In genomic region chr2:219298759-219299371, GRCh38 we compare ENCODE assay signal across 1 cellular context.
TF ChIP-seq lines count a peak whose summit lies in the region.

No MANE protein-coding gene starts in this region.

TF ChIP-seq in HepG2, 621 proteins besides CTCF, POLR2A, EP300 and RAD21 (continued from another document and continues in another):
- TF ChIP-seq ELF3 (CRISPR knock-in tag; IDR thresholded peaks at IDR 0.05) (peak; percentile 43; the same call in 1 of the 2 replicates), LCORL (IDR thresholded peaks at IDR 0.05) (no peak), LCORL (CRISPR knock-in tag; IDR thresholded peaks at IDR 0.05) (peak; percentile 78), ZNF737 (CRISPR knock-in tag; IDR thresholded peaks at IDR 0.05; ENCODE audit: borderline replicate concordance) (no peak), NBN (conservative IDR thresholded peaks at IDR 0.05) (no peak), THAP11 (CRISPR knock-in tag; IDR thresholded peaks at IDR 0.05) (0 out of 2 replicates have a peak, but pooled peaks have one; percentile 19), CEBPG (CRISPR knock-in tag; IDR thresholded peaks at IDR 0.05) (0 out of 2 replicates have a peak, but pooled peaks have one; percentile 2), ZNF276 (CRISPR knock-in tag; IDR thresholded peaks at IDR 0.05; ENCODE audit: low read depth) (0 out of 2 replicates have a peak, but pooled peaks have one; percentile 23), MYC (CRISPR knock-in tag; IDR thresholded peaks at IDR 0.05; ENCODE audit: borderline replicate concordance) (peak; percentile 80), ZNF12 (CRISPR knock-in tag; IDR thresholded peaks at IDR 0.05) (no peak), ESRRA (CRISPR knock-in tag; IDR thresholded peaks at IDR 0.05; ENCODE audit: low read depth) (0 out of 2 replicates have a peak, but pooled peaks have one; percentile 22), RCOR2 (CRISPR knock-in tag; IDR thresholded peaks at IDR 0.05) (no peak), MYPOP (CRISPR knock-in tag; IDR thresholded peaks at IDR 0.05) (no peak; the same call in 1 of the 2 replicates), MED8 (CRISPR knock-in tag; IDR thresholded peaks at IDR 0.05; ENCODE audit: insufficient replicate concordance) (no peak), KLF11 (CRISPR knock-in tag; IDR thresholded peaks at IDR 0.05) (no peak), KDM2A (CRISPR knock-in tag; IDR thresholded peaks at IDR 0.05; ENCODE audit: borderline replicate concordance, low read depth) (peak; percentile 64; the same call in 1 of the 2 replicates), SPEN (CRISPR knock-in tag; IDR thresholded peaks at IDR 0.05; ENCODE audit: low read depth) (0 out of 2 replicates have a peak, but pooled peaks have one; percentile 41), AGO2 (optimal IDR thresholded peaks at IDR 0.05; ENCODE audit: low read depth, low read length) (no peak), NFIC (IDR thresholded peaks at IDR 0.05; ENCODE audit: low read length) (no peak), HDAC2 (CRISPR knock-in tag; IDR thresholded peaks at IDR 0.05) (0 out of 2 replicates have a peak, but pooled peaks have one; percentile 29), POGZ (CRISPR knock-in tag; IDR thresholded peaks at IDR 0.05) (0 out of 2 replicates have a peak, but pooled peaks have one; percentile 44), ZMYM4 (CRISPR knock-in tag; IDR thresholded peaks at IDR 0.05) (peak; percentile 65; the same call in 1 of the 2 replicates), JUN (CRISPR knock-in tag; IDR thresholded peaks at IDR 0.05) (no peak), ZNF317 (CRISPR knock-in tag; IDR thresholded peaks at IDR 0.05) (no peak), ZSCAN29 (CRISPR knock-in tag; conservative IDR thresholded peaks at IDR 0.05) (no peak), TBP (CRISPR knock-in tag; IDR thresholded peaks at IDR 0.05) (no peak), IRF1 (CRISPR knock-in tag; IDR thresholded peaks at IDR 0.05; ENCODE audit: low read depth) (no peak), ZNF567 (CRISPR knock-in tag; IDR thresholded peaks at IDR 0.05; ENCODE audit: borderline replicate concordance) (0 out of 2 replicates have a peak, but pooled peaks have one; percentile 48), CAMTA2 (CRISPR knock-in tag; IDR thresholded peaks at IDR 0.05; ENCODE audit: borderline replicate concordance) (no peak), ZNF687 (CRISPR knock-in tag; IDR thresholded peaks at IDR 0.05) (peak; percentile 84), FOXO1 (CRISPR knock-in tag; IDR thresholded peaks at IDR 0.05) (0 out of 2 replicates have a peak, but pooled peaks have one; percentile 29), DMAP1 (CRISPR knock-in tag; IDR thresholded peaks at IDR 0.05) (no peak), ZNF501 (CRISPR knock-in tag; IDR thresholded peaks at IDR 0.05) (peak; percentile 87), SOX5 (CRISPR knock-in tag; IDR thresholded peaks at IDR 0.05; ENCODE audit: borderline replicate concordance) (no peak; the same call in 1 of the 2 replicates), ZNF180 (CRISPR knock-in tag; IDR thresholded peaks at IDR 0.05; ENCODE audit: borderline replicate concordance, low read depth) (no peak), NR2F2 (IDR thresholded peaks at IDR 0.05; ENCODE audit: borderline replicate concordance, low read depth) (no peak), KLF13 (CRISPR knock-in tag; IDR thresholded peaks at IDR 0.05) (no peak), HNF4A (CRISPR knock-in tag; IDR thresholded peaks at IDR 0.05) (peak; percentile 56; the same call in 1 of the 2 replicates)
- TF ChIP-seq, protein P1, sequence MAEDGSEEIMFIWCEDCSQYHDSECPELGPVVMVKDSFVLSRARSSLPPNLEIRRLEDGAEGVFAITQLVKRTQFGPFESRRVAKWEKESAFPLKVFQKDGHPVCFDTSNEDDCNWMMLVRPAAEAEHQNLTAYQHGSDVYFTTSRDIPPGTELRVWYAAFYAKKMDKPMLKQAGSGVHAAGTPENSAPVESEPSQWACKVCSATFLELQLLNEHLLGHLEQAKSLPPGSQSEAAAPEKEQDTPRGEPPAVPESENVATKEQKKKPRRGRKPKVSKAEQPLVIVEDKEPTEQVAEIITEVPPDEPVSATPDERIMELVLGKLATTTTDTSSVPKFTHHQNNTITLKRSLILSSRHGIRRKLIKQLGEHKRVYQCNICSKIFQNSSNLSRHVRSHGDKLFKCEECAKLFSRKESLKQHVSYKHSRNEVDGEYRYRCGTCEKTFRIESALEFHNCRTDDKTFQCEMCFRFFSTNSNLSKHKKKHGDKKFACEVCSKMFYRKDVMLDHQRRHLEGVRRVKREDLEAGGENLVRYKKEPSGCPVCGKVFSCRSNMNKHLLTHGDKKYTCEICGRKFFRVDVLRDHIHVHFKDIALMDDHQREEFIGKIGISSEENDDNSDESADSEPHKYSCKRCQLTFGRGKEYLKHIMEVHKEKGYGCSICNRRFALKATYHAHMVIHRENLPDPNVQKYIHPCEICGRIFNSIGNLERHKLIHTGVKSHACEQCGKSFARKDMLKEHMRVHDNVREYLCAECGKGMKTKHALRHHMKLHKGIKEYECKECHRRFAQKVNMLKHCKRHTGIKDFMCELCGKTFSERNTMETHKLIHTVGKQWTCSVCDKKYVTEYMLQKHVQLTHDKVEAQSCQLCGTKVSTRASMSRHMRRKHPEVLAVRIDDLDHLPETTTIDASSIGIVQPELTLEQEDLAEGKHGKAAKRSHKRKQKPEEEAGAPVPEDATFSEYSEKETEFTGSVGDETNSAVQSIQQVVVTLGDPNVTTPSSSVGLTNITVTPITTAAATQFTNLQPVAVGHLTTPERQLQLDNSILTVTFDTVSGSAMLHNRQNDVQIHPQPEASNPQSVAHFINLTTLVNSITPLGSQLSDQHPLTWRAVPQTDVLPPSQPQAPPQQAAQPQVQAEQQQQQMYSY (CRISPR knock-in tag; IDR thresholded peaks at IDR 0.05) = peak; percentile 65; the same call in 1 of the 2 replicates
- TF ChIP-seq, protein P2, sequence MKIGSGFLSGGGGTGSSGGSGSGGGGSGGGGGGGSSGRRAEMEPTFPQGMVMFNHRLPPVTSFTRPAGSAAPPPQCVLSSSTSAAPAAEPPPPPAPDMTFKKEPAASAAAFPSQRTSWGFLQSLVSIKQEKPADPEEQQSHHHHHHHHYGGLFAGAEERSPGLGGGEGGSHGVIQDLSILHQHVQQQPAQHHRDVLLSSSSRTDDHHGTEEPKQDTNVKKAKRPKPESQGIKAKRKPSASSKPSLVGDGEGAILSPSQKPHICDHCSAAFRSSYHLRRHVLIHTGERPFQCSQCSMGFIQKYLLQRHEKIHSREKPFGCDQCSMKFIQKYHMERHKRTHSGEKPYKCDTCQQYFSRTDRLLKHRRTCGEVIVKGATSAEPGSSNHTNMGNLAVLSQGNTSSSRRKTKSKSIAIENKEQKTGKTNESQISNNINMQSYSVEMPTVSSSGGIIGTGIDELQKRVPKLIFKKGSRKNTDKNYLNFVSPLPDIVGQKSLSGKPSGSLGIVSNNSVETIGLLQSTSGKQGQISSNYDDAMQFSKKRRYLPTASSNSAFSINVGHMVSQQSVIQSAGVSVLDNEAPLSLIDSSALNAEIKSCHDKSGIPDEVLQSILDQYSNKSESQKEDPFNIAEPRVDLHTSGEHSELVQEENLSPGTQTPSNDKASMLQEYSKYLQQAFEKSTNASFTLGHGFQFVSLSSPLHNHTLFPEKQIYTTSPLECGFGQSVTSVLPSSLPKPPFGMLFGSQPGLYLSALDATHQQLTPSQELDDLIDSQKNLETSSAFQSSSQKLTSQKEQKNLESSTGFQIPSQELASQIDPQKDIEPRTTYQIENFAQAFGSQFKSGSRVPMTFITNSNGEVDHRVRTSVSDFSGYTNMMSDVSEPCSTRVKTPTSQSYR (CRISPR knock-in tag; IDR thresholded peaks at IDR 0.05; ENCODE audit: borderline replicate concordance) = no peak
- TF ChIP-seq, protein P3, sequence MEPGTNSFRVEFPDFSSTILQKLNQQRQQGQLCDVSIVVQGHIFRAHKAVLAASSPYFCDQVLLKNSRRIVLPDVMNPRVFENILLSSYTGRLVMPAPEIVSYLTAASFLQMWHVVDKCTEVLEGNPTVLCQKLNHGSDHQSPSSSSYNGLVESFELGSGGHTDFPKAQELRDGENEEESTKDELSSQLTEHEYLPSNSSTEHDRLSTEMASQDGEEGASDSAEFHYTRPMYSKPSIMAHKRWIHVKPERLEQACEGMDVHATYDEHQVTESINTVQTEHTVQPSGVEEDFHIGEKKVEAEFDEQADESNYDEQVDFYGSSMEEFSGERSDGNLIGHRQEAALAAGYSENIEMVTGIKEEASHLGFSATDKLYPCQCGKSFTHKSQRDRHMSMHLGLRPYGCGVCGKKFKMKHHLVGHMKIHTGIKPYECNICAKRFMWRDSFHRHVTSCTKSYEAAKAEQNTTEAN (CRISPR knock-in tag; conservative IDR thresholded peaks at IDR 0.05) = no peak
- TF ChIP-seq, protein P4, sequence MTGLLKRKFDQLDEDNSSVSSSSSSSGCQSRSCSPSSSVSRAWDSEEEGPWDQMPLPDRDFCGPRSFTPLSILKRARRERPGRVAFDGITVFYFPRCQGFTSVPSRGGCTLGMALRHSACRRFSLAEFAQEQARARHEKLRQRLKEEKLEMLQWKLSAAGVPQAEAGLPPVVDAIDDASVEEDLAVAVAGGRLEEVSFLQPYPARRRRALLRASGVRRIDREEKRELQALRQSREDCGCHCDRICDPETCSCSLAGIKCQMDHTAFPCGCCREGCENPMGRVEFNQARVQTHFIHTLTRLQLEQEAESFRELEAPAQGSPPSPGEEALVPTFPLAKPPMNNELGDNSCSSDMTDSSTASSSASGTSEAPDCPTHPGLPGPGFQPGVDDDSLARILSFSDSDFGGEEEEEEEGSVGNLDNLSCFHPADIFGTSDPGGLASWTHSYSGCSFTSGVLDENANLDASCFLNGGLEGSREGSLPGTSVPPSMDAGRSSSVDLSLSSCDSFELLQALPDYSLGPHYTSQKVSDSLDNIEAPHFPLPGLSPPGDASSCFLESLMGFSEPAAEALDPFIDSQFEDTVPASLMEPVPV (CRISPR knock-in tag; IDR thresholded peaks at IDR 0.05) = peak; percentile 32; the same call in 1 of the 2 replicates
- TF ChIP-seq, protein P5, sequence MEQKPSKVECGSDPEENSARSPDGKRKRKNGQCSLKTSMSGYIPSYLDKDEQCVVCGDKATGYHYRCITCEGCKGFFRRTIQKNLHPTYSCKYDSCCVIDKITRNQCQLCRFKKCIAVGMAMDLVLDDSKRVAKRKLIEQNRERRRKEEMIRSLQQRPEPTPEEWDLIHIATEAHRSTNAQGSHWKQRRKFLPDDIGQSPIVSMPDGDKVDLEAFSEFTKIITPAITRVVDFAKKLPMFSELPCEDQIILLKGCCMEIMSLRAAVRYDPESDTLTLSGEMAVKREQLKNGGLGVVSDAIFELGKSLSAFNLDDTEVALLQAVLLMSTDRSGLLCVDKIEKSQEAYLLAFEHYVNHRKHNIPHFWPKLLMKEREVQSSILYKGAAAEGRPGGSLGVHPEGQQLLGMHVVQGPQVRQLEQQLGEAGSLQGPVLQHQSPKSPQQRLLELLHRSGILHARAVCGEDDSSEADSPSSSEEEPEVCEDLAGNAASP (CRISPR knock-in tag; IDR thresholded peaks at IDR 0.05; ENCODE audit: borderline replicate concordance) = 0 out of 2 replicates have a peak, but pooled peaks have one; percentile 42
